In the genomic region with DNA sequence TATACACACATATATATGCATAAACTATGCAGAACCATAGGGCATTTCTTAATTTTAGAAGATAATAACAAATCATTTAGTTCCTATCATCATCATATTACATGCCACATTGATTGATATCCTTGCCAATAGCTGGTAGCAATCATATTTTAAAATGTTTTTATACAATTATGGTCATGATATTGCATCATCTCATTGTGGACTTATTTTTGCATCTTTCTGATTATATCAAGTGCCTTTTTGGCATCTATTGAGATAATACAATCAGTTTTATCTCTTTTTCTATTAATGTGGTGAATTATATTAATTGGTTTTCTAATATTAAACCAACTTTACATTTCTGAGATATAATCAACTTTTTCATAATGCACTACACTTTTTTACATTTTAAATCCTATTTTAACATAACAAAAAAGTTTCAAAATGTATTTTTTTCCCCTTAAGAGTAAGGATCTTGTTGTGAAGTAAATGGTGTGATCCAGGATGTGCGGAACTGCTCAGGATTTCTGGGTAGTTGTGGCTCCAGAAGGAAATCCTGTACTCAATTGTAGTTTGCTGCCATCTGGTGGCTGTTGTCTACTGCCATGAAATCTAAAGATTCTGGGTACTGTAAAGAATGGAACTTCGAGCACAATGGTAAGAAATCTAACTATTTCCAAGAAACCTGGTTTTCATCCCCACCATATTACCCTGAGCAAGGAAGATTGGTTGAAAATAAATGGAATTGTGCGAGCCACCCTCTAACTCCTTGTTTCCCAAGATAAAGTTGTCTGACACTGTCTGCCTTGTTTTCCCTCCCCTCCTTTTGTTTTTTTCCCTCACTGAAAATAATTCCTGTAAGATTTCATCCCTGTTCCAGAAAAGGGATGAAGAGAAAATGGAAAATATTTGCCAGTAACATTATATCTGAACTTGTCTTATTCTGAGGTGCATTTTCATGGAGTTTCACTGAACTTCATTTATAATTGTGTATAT, we compare ENCODE assay signal across 8 cellular contexts. TPM values are rescaled to one million over a fixed set of nuclear protein-coding genes. Genes with fewer than 3 reads are reported as not detected.
DNase-seq lines count a peak whose midpoint lies in the region; ATAC-seq and TF ChIP-seq lines count a peak whose summit lies in the region.

No MANE protein-coding gene starts in this region.

- H3K4me1 ChIP-seq in Karpas-422 (ENCODE audit: low read length) (no peaks in the 10 kb centered on the region), Panc1 (ENCODE audit: control insufficient read depth, insufficient read depth, low read length) (no peaks in the 10 kb centered on the region)

- no peak overlapping the region for H3K9ac ChIP-seq in Karpas-422 (ENCODE audit: low read length)

- H3K4me3 ChIP-seq in Karpas-422 (ENCODE audit: low read length) (no peak overlapping the region), Panc1 (ENCODE audit: low read depth in 2 of 2, low read length in 2 of 2) (no peak overlapping the region)

- DNase-seq in SKM-1 (lab: John Stamatoyannopoulos, UW; ENCODE audit: unreplicated experiment): peak; percentile 10
- DNase-seq in SKM-1 treated with dmso at 0.1 percent for 144 hours (lab: John Stamatoyannopoulos, UW; ENCODE audit: unreplicated experiment): no peak
- peak; percentile 81 for DNase-seq in Karpas-422
- peak; percentile 25 for DNase-seq in Panc1 (ENCODE audit: low read depth, low spot score)
- DNase-seq in astrocyte of the hippocampus (ENCODE audit: low read depth, low spot score): peak; percentile 52
- DNase-seq in iris pigment epithelial cell (ENCODE audit: low read depth): peak; percentile 56
- peak; percentile 1 to 41 (median 17) for DNase-seq in stimulated activated CD4-positive, alpha-beta T cell treated with anti-CD3 and anti-CD28 coated beads, TNF-alpha, amount 100 ng/mL, for 48 hours (ENCODE audit: low read depth in 3 of 3)

- no peaks in the 10 kb centered on the region for H4K20me1 ChIP-seq in Karpas-422 (ENCODE audit: insufficient read depth, low read depth, low read length)

- ATAC-seq in Panc1 (peak; percentile 78; the same call in 1 of the 2 replicates), GM19324 (IDR thresholded peaks at IDR 0.05; ENCODE audit: low FRiP score, unreplicated experiment) (no peak)

- H3K4me2 ChIP-seq in Karpas-422 (ENCODE audit: low read depth, low read length, poor library complexity, severe bottlenecking): no peak overlapping the region

- H3K36me3 ChIP-seq in Karpas-422 (ENCODE audit: insufficient read depth, low read length): no peaks in the 10 kb centered on the region
- H3K36me3 ChIP-seq in Panc1 (ENCODE audit: control insufficient read depth, insufficient read depth, low read length): no peaks in the 10 kb centered on the region

- no peak overlapping the region for H2AFZ ChIP-seq in Karpas-422 (ENCODE audit: low read length)

- no TSS peak for BruUV-seq in Panc1 (replicated peaks; lab: Mats Ljungman, UMichigan)

- in situ Hi-C loops in Panc1 (cut with HindIII; ENCODE audit: low pct_unique_long_range_greater_than_20kb, low sequenced_read_pairs): no loop called here

- H3K9me3 ChIP-seq in Karpas-422 (ENCODE audit: low read length): no peaks in the 10 kb centered on the region
- no peaks in the 10 kb centered on the region for H3K9me3 ChIP-seq in Panc1 (ENCODE audit: control insufficient read depth, insufficient read depth, low read depth, low read length)

- intact Hi-C loops in Panc1 (cut with micrococcal nuclease; ENCODE audit: unreplicated experiment): loop anchor here (5.0 kb wide), 1 partner anchor 151 kb away; no protein-coding TSS in a partner anchor

- no peaks in the 10 kb centered on the region for H3K79me2 ChIP-seq in Karpas-422 (ENCODE audit: low read length)

- CTCF ChIA-PET in Panc1 (lab: Charles Lee): interaction anchor here (1.0 kb wide), 1 partner anchor 150 kb away, joined by 7 read pairs; no protein-coding TSS in a partner anchor

- H3K9me2 ChIP-seq in Karpas-422 (replicated peaks; ENCODE audit: insufficient read depth, low read length): no peaks in the 10 kb centered on the region

- TF ChIP-seq CTCF in Panc1 (IDR thresholded peaks at IDR 0.05): peak; percentile 83

- H3K27ac ChIP-seq in Karpas-422 (ENCODE audit: low read length) (no peak overlapping the region), Panc1 (ENCODE audit: low read length) (no peak overlapping the region)

- POLR2A ChIA-PET in Panc1 (lab: Charles Lee): no interaction called here

- no peaks in the 10 kb centered on the region for H3K27me3 ChIP-seq in Karpas-422 (ENCODE audit: low read length)
- peaks cover 2% of the 10 kb centered on the region; the same call in 1 of the 2 replicates for H3K27me3 ChIP-seq in Panc1 (ENCODE audit: control insufficient read depth, insufficient read depth, low read length)

RNA-seq across cellular contexts. Expression of a gene that starts 17.0 kb away (rescaled TPM):
- not detected in 2 replicates for total RNA-seq in Karpas-422 (2014; rRNA removed; shearing (Covaris generic); ENCODE audit: low replicate concordance)
- total RNA-seq in Panc1 (2021; ENCODE audit: unreplicated experiment): not detected
- polyA plus RNA-seq in Panc1 (2012; ENCODE audit: insufficient read length): not detected
